1 cellular context compared by ENCODE assay signal in the genomic region with DNA sequence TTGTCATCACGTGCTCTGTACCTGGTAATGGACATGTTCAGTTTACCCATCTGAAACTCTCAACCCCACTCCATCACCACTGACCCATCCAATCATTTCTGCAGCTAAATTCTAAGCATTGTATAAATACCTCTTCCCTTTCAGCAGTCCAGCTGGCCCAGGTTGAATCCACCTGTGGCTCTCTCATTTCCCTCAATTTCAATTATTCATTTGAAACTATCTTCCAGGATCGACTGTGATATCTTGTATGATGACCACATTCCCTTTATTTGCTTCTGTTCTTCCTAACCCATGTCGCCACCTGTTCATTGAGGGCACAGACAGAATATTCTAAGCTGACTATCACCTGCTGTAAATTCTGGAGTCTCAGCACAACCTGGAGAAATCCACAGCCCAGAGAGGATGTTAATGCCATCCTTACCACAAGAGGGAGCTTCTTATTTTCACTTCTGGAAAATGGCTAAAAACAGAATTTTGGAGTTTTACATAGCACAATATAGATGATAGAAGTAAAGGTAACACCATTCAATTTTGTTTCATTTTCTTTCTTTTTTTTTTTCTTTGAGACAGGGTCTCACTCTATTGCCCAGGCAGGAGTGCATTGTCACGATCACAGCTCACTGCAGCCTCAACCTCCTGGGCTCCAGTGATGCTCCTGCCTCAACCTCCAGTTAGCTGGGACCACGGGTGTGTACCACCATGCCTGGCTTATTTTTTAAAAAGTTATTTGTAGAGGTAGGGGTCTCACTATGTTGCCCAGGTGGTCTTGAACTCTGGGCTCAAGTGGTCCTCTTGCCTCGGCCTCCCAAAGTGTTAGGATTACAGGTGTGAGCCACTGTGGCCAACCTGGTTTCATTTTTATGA.
TF ChIP-seq lines count a peak whose summit lies in the region.

No MANE protein-coding gene starts in this region.

TF ChIP-seq in HEK293, 187 proteins besides CTCF, POLR2A, EP300 and RAD21 (continued from another document):
- TF ChIP-seq, protein P1, sequence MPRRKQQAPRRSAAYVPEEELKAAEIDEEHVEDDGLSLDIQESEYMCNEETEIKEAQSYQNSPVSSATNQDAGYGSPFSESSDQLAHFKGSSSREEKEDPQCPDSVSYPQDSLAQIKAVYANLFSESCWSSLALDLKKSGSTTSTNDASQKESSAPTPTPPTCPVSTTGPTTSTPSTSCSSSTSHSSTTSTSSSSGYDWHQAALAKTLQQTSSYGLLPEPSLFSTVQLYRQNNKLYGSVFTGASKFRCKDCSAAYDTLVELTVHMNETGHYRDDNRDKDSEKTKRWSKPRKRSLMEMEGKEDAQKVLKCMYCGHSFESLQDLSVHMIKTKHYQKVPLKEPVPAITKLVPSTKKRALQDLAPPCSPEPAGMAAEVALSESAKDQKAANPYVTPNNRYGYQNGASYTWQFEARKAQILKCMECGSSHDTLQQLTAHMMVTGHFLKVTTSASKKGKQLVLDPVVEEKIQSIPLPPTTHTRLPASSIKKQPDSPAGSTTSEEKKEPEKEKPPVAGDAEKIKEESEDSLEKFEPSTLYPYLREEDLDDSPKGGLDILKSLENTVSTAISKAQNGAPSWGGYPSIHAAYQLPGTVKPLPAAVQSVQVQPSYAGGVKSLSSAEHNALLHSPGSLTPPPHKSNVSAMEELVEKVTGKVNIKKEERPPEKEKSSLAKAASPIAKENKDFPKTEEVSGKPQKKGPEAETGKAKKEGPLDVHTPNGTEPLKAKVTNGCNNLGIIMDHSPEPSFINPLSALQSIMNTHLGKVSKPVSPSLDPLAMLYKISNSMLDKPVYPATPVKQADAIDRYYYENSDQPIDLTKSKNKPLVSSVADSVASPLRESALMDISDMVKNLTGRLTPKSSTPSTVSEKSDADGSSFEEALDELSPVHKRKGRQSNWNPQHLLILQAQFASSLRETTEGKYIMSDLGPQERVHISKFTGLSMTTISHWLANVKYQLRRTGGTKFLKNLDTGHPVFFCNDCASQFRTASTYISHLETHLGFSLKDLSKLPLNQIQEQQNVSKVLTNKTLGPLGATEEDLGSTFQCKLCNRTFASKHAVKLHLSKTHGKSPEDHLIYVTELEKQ (tag by site-specific recombination; IDR thresholded peaks at IDR 0.05; ENCODE audit: borderline replicate concordance): no peak
- TF ChIP-seq TCF7L2 (IDR thresholded peaks at IDR 0.05; ENCODE audit: borderline replicate concordance, low read depth, low read length): no peak
- no peak for TF ChIP-seq ZNF366 (tag by site-specific recombination; conservative IDR thresholded peaks at IDR 0.05)
- no peak for TF ChIP-seq ZNF629 (tag by site-specific recombination; IDR thresholded peaks at IDR 0.05)
- TF ChIP-seq, protein P2, sequence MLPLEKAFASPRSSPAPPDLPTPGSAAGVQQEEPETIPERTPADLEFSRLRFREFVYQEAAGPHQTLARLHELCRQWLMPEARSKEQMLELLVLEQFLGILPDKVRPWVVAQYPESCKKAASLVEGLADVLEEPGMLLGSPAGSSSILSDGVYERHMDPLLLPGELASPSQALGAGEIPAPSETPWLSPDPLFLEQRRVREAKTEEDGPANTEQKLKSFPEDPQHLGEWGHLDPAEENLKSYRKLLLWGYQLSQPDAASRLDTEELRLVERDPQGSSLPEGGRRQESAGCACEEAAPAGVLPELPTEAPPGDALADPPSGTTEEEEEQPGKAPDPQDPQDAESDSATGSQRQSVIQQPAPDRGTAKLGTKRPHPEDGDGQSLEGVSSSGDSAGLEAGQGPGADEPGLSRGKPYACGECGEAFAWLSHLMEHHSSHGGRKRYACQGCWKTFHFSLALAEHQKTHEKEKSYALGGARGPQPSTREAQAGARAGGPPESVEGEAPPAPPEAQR (tag by site-specific recombination; IDR thresholded peaks at IDR 0.05): no peak
- TF ChIP-seq SCRT2 (tag by site-specific recombination; IDR thresholded peaks at IDR 0.05): peak; percentile 95
- TF ChIP-seq SCRT1 (tag by site-specific recombination; IDR thresholded peaks at IDR 0.05; ENCODE audit: borderline replicate concordance): peak; percentile 80; the same call in 1 of the 2 replicates
- no peak for TF ChIP-seq ZNF561 (tag by site-specific recombination; IDR thresholded peaks at IDR 0.05; ENCODE audit: borderline replicate concordance)
- TF ChIP-seq, protein P3, sequence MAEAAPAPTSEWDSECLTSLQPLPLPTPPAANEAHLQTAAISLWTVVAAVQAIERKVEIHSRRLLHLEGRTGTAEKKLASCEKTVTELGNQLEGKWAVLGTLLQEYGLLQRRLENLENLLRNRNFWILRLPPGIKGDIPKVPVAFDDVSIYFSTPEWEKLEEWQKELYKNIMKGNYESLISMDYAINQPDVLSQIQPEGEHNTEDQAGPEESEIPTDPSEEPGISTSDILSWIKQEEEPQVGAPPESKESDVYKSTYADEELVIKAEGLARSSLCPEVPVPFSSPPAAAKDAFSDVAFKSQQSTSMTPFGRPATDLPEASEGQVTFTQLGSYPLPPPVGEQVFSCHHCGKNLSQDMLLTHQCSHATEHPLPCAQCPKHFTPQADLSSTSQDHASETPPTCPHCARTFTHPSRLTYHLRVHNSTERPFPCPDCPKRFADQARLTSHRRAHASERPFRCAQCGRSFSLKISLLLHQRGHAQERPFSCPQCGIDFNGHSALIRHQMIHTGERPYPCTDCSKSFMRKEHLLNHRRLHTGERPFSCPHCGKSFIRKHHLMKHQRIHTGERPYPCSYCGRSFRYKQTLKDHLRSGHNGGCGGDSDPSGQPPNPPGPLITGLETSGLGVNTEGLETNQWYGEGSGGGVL (tag by site-specific recombination; IDR thresholded peaks at IDR 0.05): no peak
- 0 out of 2 replicates have a peak, but pooled peaks have one; percentile 22 for TF ChIP-seq ZNF600 (tag by site-specific recombination; IDR thresholded peaks at IDR 0.05)
